10 cellular contexts compared by ENCODE assay signal in the genomic region with DNA sequence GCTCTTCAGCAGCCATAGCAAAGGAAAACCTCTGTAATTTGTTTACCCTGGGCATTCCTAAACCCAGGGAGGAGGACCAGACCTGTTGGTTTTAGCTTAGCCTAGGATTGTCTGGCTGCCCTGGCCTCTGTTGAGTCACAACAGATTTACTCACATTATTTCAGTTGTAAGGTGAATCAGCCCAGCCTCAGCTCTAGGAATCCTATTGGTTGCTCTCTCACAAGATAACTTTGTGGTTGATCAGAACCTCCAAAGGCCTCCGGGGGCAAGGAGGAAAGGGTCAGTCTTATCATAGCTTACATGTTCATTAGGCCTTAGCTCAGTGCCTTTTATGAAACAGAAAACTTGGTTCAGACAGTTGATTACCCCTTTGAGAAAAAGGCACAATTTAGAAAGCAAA. TPM values are rescaled to one million over a fixed set of nuclear protein-coding genes. Genes with fewer than 3 reads are reported as not detected.
DNase-seq lines count a peak whose midpoint lies in the region; ATAC-seq and TF ChIP-seq lines count a peak whose summit lies in the region.
"Had no signal": no experiment of that assay in that cellular context is flagged by ENCODE, and none has a peak within 500 bp of the region (broad histone marks: within the 10 kb centered on the region; RNA-seq: fewer than 3 reads in every experiment).

No MANE protein-coding gene starts in this region.

- TF ChIP-seq CTCF in osteoblast (IDR thresholded peaks at IDR 0.05; ENCODE audit: extremely low read depth, low read depth, low read length) (no peak), heart left ventricle (IDR thresholded peaks at IDR 0.05) (no peak)

- POLR2A ChIA-PET in activated CD4-positive, alpha-beta memory T cell treated with anti-CD3 and anti-CD28 coated beads, Interleukin-2, amount 10 ng/mL, durations not matched to agents 7 days and 5 days (lab: Charles Lee): no interaction called here

- no peak overlapping the region for H3K27ac ChIP-seq in osteoblast (ENCODE audit: low read depth, low read length)
- no peak overlapping the region for H3K27ac ChIP-seq in heart left ventricle
- H3K27ac ChIP-seq: esophagus muscularis mucosa, upper lobe of left lung had no signal

- H3K4me2 ChIP-seq in osteoblast (ENCODE audit: insufficient read depth, low read length): no peak overlapping the region

- no peaks in the 10 kb centered on the region for H3K27me3 ChIP-seq in osteoblast (ENCODE audit: insufficient read depth, low read length)
- no peaks in the 10 kb centered on the region for H3K27me3 ChIP-seq in heart left ventricle
- H3K27me3 ChIP-seq: esophagus muscularis mucosa, upper lobe of left lung had no signal

- H3K27me3 Mint-ChIP-seq in activated CD4-positive, alpha-beta memory T cell treated with anti-CD3 and anti-CD28 coated beads, Interleukin-2, amount 10 ng/mL, durations not matched to agents 7 days and 5 days: no peaks in the 10 kb centered on the region

- H3K4me1 ChIP-seq in osteoblast (ENCODE audit: insufficient read depth, low read length) (peaks cover 3% of the 10 kb centered on the region), heart left ventricle (no peaks in the 10 kb centered on the region)
- H3K4me1 ChIP-seq: esophagus muscularis mucosa, upper lobe of left lung had no signal

- no peaks in the 10 kb centered on the region for H3K36me3 ChIP-seq in osteoblast (ENCODE audit: insufficient read depth, low read length)
- H3K36me3 ChIP-seq in heart left ventricle: peaks cover 0 to 21% (median 4%) of the 10 kb centered on the region in 9 donors

- TF ChIP-seq POLR2A in heart left ventricle (IDR thresholded peaks at IDR 0.05): no peak

- H3K9me3 ChIP-seq in osteoblast (ENCODE audit: low read depth, low read length): no peaks in the 10 kb centered on the region
- no peaks in the 10 kb centered on the region for H3K9me3 ChIP-seq in heart left ventricle
- H3K9me3 ChIP-seq: esophagus muscularis mucosa, upper lobe of left lung had no signal

- in situ Hi-C loops in KBM-7 (cut with MboI; ENCODE audit: low pct_unique_long_range_greater_than_20kb, low sequenced_read_pairs): no loop called here

- H3K4me1 Mint-ChIP-seq in activated CD4-positive, alpha-beta memory T cell treated with anti-CD3 and anti-CD28 coated beads, Interleukin-2, amount 10 ng/mL, durations not matched to agents 7 days and 5 days: peaks cover 24% of the 10 kb centered on the region

- peaks cover 48% of the 10 kb centered on the region for H3K36me3 Mint-ChIP-seq in activated CD4-positive, alpha-beta memory T cell treated with anti-CD3 and anti-CD28 coated beads, Interleukin-2, amount 10 ng/mL, durations not matched to agents 7 days and 5 days (ENCODE audit: low read depth)

- no peak overlapping the region for H2AFZ ChIP-seq in osteoblast (ENCODE audit: low read length)

- H4K20me1 ChIP-seq in osteoblast (ENCODE audit: insufficient read depth, low read length): no peaks in the 10 kb centered on the region

- H3K9me3 Mint-ChIP-seq in activated CD4-positive, alpha-beta memory T cell treated with anti-CD3 and anti-CD28 coated beads, Interleukin-2, amount 10 ng/mL, durations not matched to agents 7 days and 5 days: no peaks in the 10 kb centered on the region

- DNase-seq in activated CD4-positive, alpha-beta T cell treated with anti-CD3 and anti-CD28 coated beads, Interleukin-2, amount 50 U/mL, for 48 hours: peak; percentile 13 to 35
- no peak for DNase-seq in activated CD4-positive, alpha-beta T cell treated with anti-CD3 and anti-CD28 coated beads, Interleukin-2, amount 50 U/mL, for 1 hour
- peak; percentile 19 for DNase-seq in activated CD4-positive, alpha-beta memory T cell treated with anti-CD3 and anti-CD28 coated beads, Interleukin-2, amount 10 ng/mL, durations not matched to agents 7 days and 5 days
- DNase-seq in osteoblast (ENCODE audit: insufficient read length, low spot score, missing footprints) (peak; percentile 45), heart left ventricle (no peak), germinal center (ENCODE audit: low spot score) (no peak), KBM-7 (no peak)
- DNase-seq: upper lobe of left lung had no signal

- no peak overlapping the region for H3K4me3 Mint-ChIP-seq in activated CD4-positive, alpha-beta memory T cell treated with anti-CD3 and anti-CD28 coated beads, Interleukin-2, amount 10 ng/mL, durations not matched to agents 7 days and 5 days

- H3K4me3 ChIP-seq in osteoblast (ENCODE audit: insufficient read depth, low read length) (no peak overlapping the region), heart left ventricle (no peak overlapping the region)
- H3K4me3 ChIP-seq: esophagus muscularis mucosa, upper lobe of left lung had no signal

- CTCF ChIA-PET in activated CD4-positive, alpha-beta memory T cell treated with anti-CD3 and anti-CD28 coated beads, Interleukin-2, amount 10 ng/mL, durations not matched to agents 7 days and 5 days (lab: Charles Lee): interaction anchor here (0.6 to 1.1 kb wide), 2 partner anchors 114 to 134 kb away, joined by 3 to 4 read pairs; no protein-coding TSS in a partner anchor

- intact Hi-C loops in heart left ventricle (cut with DNase I): no loop called here

- 62 to 80% (median 78%) methylated on average over 1 of the region's 1 CpG for WGBS in heart left ventricle, 4 donors

- H3K27ac Mint-ChIP-seq in activated CD4-positive, alpha-beta memory T cell treated with anti-CD3 and anti-CD28 coated beads, Interleukin-2, amount 10 ng/mL, durations not matched to agents 7 days and 5 days: peak overlapping the region; percentile 32

- H3K79me2 ChIP-seq in osteoblast (ENCODE audit: insufficient read depth, low read length): no peaks in the 10 kb centered on the region

- ATAC-seq in HG02973 (IDR thresholded peaks at IDR 0.05; ENCODE audit: unreplicated experiment) (peak; percentile 59), heart left ventricle (no peak)

RNA-seq across cellular contexts. Expression of gene PDK3, which starts 41.0 kb away (rescaled TPM):
- 10 to 100 TPM; 28.0 to 29.0 TPM for total RNA-seq in activated CD4-positive, alpha-beta memory T cell treated with anti-CD3 and anti-CD28 coated beads, Interleukin-2, amount 10 ng/mL, durations not matched to agents 7 days and 5 days
- total RNA-seq in osteoblast (8.5 and 9.0 TPM in 2 replicates), heart left ventricle (10 to 100 TPM in 7 of 9 donors, 1 to 10 TPM in 2; 7.8 to 20.3 (median 15.2) TPM)
- polyA plus RNA-seq in heart left ventricle: 1 to 10 TPM; 2.4 to 4.8 TPM

Comparison
In these comparisons a context has a peak if more than half of its experiments do, and no peak if none do; other contexts are left out.
1. DNase-seq: peak in activated CD4-positive, alpha-beta T cell treated with anti-CD3 and anti-CD28 coated beads, Interleukin-2, amount 50 U/mL, for 48 hours (2 of 2), activated CD4-positive, alpha-beta memory T cell treated with anti-CD3 and anti-CD28 coated beads, Interleukin-2, amount 10 ng/mL, durations not matched to agents 7 days and 5 days (single experiment) and osteoblast (single experiment); none in activated CD4-positive, alpha-beta T cell treated with anti-CD3 and anti-CD28 coated beads, Interleukin-2, amount 50 U/mL, for 1 hour (single experiment), heart left ventricle (0 of 5), germinal center (single experiment) and KBM-7 (single experiment).